In the genomic region with DNA sequence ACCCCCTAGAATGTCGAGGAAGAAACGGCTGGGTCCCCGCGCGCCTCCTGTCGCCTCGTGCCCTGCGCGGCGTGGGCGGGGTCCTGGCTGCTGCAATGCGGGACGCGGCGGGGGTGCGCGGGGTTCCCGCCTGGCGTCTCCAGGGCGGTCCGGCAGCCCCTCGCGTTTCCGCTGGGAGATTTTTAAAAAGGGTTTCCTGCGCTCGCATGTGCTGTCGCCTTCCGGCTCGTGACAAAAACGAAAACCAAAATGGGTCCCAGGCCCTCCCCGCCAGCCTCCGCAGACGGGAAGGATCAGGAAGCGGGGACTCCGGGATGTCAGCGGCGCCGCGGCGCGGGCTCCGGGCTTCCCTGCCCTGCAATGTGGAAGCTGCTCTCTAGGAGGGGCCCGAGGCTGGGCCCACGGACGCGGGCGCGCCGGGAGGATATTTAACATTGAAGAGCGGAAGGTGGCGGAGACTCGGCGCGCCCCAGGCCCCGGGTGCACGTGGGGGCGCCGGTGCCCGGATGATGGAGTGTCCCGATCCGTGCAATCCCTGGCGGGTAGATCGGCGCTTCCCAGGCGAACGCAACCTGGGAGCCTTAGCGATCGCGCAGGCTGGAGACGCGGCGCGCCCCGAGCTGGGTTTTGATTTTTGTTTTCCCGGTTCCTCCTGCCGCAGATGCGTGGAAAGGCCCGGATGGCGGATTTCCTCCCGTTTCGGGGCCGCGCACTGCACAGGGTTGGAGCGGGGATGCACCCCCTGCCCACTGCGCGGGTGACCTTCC, we compare ENCODE assay signal across 1 cellular context.
TF ChIP-seq lines count a peak whose summit lies in the region.

No MANE protein-coding gene starts in this region.

TF ChIP-seq in H1, 55 proteins besides CTCF, POLR2A, EP300 and RAD21 (continued from another document):
- TF ChIP-seq, protein P1, sequence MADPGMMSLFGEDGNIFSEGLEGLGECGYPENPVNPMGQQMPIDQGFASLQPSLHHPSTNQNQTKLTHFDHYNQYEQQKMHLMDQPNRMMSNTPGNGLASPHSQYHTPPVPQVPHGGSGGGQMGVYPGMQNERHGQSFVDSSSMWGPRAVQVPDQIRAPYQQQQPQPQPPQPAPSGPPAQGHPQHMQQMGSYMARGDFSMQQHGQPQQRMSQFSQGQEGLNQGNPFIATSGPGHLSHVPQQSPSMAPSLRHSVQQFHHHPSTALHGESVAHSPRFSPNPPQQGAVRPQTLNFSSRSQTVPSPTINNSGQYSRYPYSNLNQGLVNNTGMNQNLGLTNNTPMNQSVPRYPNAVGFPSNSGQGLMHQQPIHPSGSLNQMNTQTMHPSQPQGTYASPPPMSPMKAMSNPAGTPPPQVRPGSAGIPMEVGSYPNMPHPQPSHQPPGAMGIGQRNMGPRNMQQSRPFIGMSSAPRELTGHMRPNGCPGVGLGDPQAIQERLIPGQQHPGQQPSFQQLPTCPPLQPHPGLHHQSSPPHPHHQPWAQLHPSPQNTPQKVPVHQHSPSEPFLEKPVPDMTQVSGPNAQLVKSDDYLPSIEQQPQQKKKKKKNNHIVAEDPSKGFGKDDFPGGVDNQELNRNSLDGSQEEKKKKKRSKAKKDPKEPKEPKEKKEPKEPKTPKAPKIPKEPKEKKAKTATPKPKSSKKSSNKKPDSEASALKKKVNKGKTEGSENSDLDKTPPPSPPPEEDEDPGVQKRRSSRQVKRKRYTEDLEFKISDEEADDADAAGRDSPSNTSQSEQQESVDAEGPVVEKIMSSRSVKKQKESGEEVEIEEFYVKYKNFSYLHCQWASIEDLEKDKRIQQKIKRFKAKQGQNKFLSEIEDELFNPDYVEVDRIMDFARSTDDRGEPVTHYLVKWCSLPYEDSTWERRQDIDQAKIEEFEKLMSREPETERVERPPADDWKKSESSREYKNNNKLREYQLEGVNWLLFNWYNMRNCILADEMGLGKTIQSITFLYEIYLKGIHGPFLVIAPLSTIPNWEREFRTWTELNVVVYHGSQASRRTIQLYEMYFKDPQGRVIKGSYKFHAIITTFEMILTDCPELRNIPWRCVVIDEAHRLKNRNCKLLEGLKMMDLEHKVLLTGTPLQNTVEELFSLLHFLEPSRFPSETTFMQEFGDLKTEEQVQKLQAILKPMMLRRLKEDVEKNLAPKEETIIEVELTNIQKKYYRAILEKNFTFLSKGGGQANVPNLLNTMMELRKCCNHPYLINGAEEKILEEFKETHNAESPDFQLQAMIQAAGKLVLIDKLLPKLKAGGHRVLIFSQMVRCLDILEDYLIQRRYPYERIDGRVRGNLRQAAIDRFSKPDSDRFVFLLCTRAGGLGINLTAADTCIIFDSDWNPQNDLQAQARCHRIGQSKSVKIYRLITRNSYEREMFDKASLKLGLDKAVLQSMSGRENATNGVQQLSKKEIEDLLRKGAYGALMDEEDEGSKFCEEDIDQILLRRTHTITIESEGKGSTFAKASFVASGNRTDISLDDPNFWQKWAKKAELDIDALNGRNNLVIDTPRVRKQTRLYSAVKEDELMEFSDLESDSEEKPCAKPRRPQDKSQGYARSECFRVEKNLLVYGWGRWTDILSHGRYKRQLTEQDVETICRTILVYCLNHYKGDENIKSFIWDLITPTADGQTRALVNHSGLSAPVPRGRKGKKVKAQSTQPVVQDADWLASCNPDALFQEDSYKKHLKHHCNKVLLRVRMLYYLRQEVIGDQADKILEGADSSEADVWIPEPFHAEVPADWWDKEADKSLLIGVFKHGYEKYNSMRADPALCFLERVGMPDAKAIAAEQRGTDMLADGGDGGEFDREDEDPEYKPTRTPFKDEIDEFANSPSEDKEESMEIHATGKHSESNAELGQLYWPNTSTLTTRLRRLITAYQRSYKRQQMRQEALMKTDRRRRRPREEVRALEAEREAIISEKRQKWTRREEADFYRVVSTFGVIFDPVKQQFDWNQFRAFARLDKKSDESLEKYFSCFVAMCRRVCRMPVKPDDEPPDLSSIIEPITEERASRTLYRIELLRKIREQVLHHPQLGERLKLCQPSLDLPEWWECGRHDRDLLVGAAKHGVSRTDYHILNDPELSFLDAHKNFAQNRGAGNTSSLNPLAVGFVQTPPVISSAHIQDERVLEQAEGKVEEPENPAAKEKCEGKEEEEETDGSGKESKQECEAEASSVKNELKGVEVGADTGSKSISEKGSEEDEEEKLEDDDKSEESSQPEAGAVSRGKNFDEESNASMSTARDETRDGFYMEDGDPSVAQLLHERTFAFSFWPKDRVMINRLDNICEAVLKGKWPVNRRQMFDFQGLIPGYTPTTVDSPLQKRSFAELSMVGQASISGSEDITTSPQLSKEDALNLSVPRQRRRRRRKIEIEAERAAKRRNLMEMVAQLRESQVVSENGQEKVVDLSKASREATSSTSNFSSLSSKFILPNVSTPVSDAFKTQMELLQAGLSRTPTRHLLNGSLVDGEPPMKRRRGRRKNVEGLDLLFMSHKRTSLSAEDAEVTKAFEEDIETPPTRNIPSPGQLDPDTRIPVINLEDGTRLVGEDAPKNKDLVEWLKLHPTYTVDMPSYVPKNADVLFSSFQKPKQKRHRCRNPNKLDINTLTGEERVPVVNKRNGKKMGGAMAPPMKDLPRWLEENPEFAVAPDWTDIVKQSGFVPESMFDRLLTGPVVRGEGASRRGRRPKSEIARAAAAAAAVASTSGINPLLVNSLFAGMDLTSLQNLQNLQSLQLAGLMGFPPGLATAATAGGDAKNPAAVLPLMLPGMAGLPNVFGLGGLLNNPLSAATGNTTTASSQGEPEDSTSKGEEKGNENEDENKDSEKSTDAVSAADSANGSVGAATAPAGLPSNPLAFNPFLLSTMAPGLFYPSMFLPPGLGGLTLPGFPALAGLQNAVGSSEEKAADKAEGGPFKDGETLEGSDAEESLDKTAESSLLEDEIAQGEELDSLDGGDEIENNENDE (IDR thresholded peaks at IDR 0.05; ENCODE audit: insufficient replicate concordance, low read length): no peak
- TF ChIP-seq, protein P2, sequence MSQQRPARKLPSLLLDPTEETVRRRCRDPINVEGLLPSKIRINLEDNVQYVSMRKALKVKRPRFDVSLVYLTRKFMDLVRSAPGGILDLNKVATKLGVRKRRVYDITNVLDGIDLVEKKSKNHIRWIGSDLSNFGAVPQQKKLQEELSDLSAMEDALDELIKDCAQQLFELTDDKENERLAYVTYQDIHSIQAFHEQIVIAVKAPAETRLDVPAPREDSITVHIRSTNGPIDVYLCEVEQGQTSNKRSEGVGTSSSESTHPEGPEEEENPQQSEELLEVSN (IDR thresholded peaks at IDR 0.05): peak; percentile 59
- TF ChIP-seq, protein P3, sequence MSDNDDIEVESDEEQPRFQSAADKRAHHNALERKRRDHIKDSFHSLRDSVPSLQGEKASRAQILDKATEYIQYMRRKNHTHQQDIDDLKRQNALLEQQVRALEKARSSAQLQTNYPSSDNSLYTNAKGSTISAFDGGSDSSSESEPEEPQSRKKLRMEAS (IDR thresholded peaks at IDR 0.05): peak; percentile 59
- TF ChIP-seq BACH1 (IDR thresholded peaks at IDR 0.05; ENCODE audit: low read length): 0 out of 2 replicates have a peak, but pooled peaks have one; percentile 2
- peak; percentile 40 for TF ChIP-seq TAF7 (optimal IDR thresholded peaks at IDR 0.05; ENCODE audit: borderline replicate concordance, low read depth, low read length)
- TF ChIP-seq SIRT6 (IDR thresholded peaks at IDR 0.05; ENCODE audit: low read length): no peak
- TF ChIP-seq YY1 (IDR thresholded peaks at IDR 0.05; ENCODE audit: low read depth, low read length): no peak
- TF ChIP-seq KDM4A (IDR thresholded peaks at IDR 0.05; ENCODE audit: low read depth, low read length, severe bottlenecking): peak; percentile 38
- TF ChIP-seq SP2 (IDR thresholded peaks at IDR 0.05; ENCODE audit: low read length): no peak
